Comparison of ENCODE assay signal across 10 cellular contexts in the genomic region with DNA sequence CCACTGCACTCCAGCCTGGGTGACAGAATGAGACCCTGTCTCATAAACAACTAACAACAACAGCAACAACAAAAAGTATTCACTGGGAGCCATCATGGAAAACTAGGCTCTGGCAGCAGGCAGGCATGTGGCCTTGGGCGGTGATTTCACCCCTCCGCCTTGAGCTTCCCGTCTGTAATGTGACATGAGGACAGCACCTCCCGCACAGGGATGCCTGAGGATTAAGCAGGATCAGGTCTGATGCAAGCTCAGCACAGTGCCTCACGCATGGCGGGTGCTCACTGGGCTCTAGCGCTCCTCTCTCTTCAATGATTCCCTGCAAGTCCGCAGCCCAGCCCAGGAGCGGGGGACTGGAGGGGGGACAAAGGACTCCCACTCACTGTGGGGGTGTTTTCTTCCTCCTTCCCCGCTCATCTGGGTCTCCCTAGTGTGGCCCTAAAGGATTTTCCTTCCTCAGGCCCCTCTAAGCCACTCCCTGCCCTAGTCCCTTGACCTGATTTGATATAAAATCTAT. TPM values are rescaled to one million over a fixed set of nuclear protein-coding genes. Genes with fewer than 3 reads are reported as not detected.
DNase-seq lines count a peak whose midpoint lies in the region; ATAC-seq and TF ChIP-seq lines count a peak whose summit lies in the region.
"Had no signal": no experiment of that assay in that cellular context is flagged by ENCODE, and none has a peak within 500 bp of the region (broad histone marks: within the 10 kb centered on the region; RNA-seq: fewer than 3 reads in every experiment).

No MANE protein-coding gene starts in this region.

- H3K27ac Mint-ChIP-seq in activated naive CD4-positive, alpha-beta T cell treated with anti-CD3 and anti-CD28 coated beads for 36 hours = no peak overlapping the region
- H3K27ac Mint-ChIP-seq: T-helper 2 cell treated with Interferon-gamma antibody and Interleukin-4, amounts not matched to agents 5 μg/mL and 100 μg/mL, for 36 hours had no signal

- DNase-seq in DMS 273 (lab: John Stamatoyannopoulos, UW; ENCODE audit: unreplicated experiment) (peak; percentile 31), DMS 273 treated with DMSO at 0.1 percent for 48 hours (lab: John Stamatoyannopoulos, UW) (no peak), breast epithelium (ENCODE audit: low spot score in 2 of 2) (peak in 1 of 2 donors; percentile 49), lung (ENCODE audit: low spot score) (no peak), tibial artery (no peak), GM03348 (ENCODE audit: low spot score) (no peak), SHP77 treated with DMSO at 0.1 percent for 48 hours (lab: John Stamatoyannopoulos, UW) (no peak)
- DNase-seq in activated naive CD4-positive, alpha-beta T cell treated with anti-CD3 and anti-CD28 coated beads for 36 hours = no peak

- no peak for TF ChIP-seq CTCF in breast epithelium (IDR thresholded peaks at IDR 0.05)
- TF ChIP-seq CTCF in lung (IDR thresholded peaks at IDR 0.05; ENCODE audit: control extremely low read depth, extremely low read depth) = no peak
- no peak for TF ChIP-seq CTCF in tibial artery (IDR thresholded peaks at IDR 0.05)

- CTCF ChIA-PET in activated naive CD4-positive, alpha-beta T cell treated with anti-CD3 and anti-CD28 coated beads for 36 hours (lab: Charles Lee) = interaction anchor here (0.5 to 1.2 kb wide), 2 partner anchors 11 to 68 kb away, joined by 3 to 4 read pairs; no protein-coding TSS in a partner anchor

- H3K27ac ChIP-seq in breast epithelium (peak overlapping the region; percentile 83 to 99), lung (ENCODE audit: low read depth in 1 of 2, low read length in 1 of 2) (peak overlapping the region; percentile 17 to 87), tibial artery (peak overlapping the region; percentile 98 to 99)
- H3K27ac ChIP-seq: 22Rv1 had no signal

- no peak for ATAC-seq in lung (ENCODE audit: insufficient read depth, low FRiP score)

- H3K36me3 Mint-ChIP-seq in activated naive CD4-positive, alpha-beta T cell treated with anti-CD3 and anti-CD28 coated beads for 36 hours (ENCODE audit: low read depth) = no peaks in the 10 kb centered on the region

- peaks cover 5% of the 10 kb centered on the region for H3K4me1 Mint-ChIP-seq in activated naive CD4-positive, alpha-beta T cell treated with anti-CD3 and anti-CD28 coated beads for 36 hours (ENCODE audit: low read depth)

- H3K4me3 ChIP-seq in breast epithelium (no peak overlapping the region), lung (no peak overlapping the region), tibial artery (no peak overlapping the region)

- peaks cover 6 to 21% of the 10 kb centered on the region in 2 donors for H3K4me1 ChIP-seq in breast epithelium
- peaks cover 5 to 20% of the 10 kb centered on the region in 2 donors for H3K4me1 ChIP-seq in lung (ENCODE audit: control insufficient read depth in 2 of 2, insufficient read depth in 2 of 2, low read length in 2 of 2)
- peaks cover 0 to 63% (median 58%) of the 10 kb centered on the region in 4 donors for H3K4me1 ChIP-seq in tibial artery

- intact Hi-C loops in breast epithelium (cut with DNase I; ENCODE audit: low total_unique reads) (no loop called here), tibial artery (cut with DNase I; ENCODE audit: low total_unique reads) (no loop called here)
- intact Hi-C loops in activated naive CD4-positive, alpha-beta T cell treated with anti-CD3 and anti-CD28 coated beads for 36 hours (cut with micrococcal nuclease) = no loop called here

- H3K36me3 ChIP-seq in breast epithelium (no peaks in the 10 kb centered on the region), lung (ENCODE audit: control insufficient read depth in 2 of 2, insufficient read depth in 2 of 2, low read length in 2 of 2) (no peaks in the 10 kb centered on the region), tibial artery (no peaks in the 10 kb centered on the region)

- H3K27me3 Mint-ChIP-seq in activated naive CD4-positive, alpha-beta T cell treated with anti-CD3 and anti-CD28 coated beads for 36 hours (ENCODE audit: low read depth) = peaks cover 4% of the 10 kb centered on the region

- no peaks in the 10 kb centered on the region for H3K27me3 ChIP-seq in breast epithelium
- H3K27me3 ChIP-seq in lung (ENCODE audit: control insufficient read depth, insufficient read depth) = no peaks in the 10 kb centered on the region
- no peaks in the 10 kb centered on the region for H3K27me3 ChIP-seq in tibial artery

- no peak overlapping the region for H3K4me3 Mint-ChIP-seq in activated naive CD4-positive, alpha-beta T cell treated with anti-CD3 and anti-CD28 coated beads for 36 hours
- H3K4me3 Mint-ChIP-seq: T-helper 2 cell treated with Interferon-gamma antibody and Interleukin-4, amounts not matched to agents 5 μg/mL and 100 μg/mL, for 36 hours had no signal

- H3K9me3 Mint-ChIP-seq in activated naive CD4-positive, alpha-beta T cell treated with anti-CD3 and anti-CD28 coated beads for 36 hours = no peaks in the 10 kb centered on the region
- H3K9me3 Mint-ChIP-seq: T-helper 2 cell treated with Interferon-gamma antibody and Interleukin-4, amounts not matched to agents 5 μg/mL and 100 μg/mL, for 36 hours had no signal

- TF ChIP-seq POLR2A in breast epithelium (IDR thresholded peaks at IDR 0.05) = no peak

- WGBS in lung, 2 donors = 82 to 84% methylated on average over 10 of the region's 10 CpGs

- H3K9me3 ChIP-seq in breast epithelium (no peaks in the 10 kb centered on the region), lung (ENCODE audit: control insufficient read depth in 2 of 2, insufficient read depth in 1 of 2, low read length in 1 of 2) (no peaks in the 10 kb centered on the region), tibial artery (no peaks in the 10 kb centered on the region)

RNA-seq across cellular contexts. Expression of gene PLCD3, which starts 2.8 kb away (rescaled TPM):
- 10 to 100 TPM; 30.8 to 62.2 (median 41.1) TPM for total RNA-seq in breast epithelium
- total RNA-seq in lung = 10 to 100 TPM in 1 of 2 donors, 1 to 10 TPM in 1; 3.6 to 43.3 TPM
- polyA plus RNA-seq in lung = 10 to 100 TPM; 13.6 to 24.2 TPM
- 1 to 10 TPM; 2.4 TPM for total RNA-seq in activated naive CD4-positive, alpha-beta T cell treated with anti-CD3 and anti-CD28 coated beads for 36 hours

RNA-seq across cellular contexts. Expression of gene ACBD4, which starts 6.0 kb away (rescaled TPM):
- total RNA-seq in breast epithelium = 10 to 100 TPM; 13.8 to 28.8 (median 15.7) TPM
- total RNA-seq in lung = 10 to 100 TPM; 12.6 to 12.7 TPM
- 10 to 100 TPM in 1 of 2 donors, 1 to 10 TPM in 1; 7.8 to 15.7 TPM for polyA plus RNA-seq in lung
- 10 to 100 TPM; 12.3 to 12.7 TPM for total RNA-seq in activated naive CD4-positive, alpha-beta T cell treated with anti-CD3 and anti-CD28 coated beads for 36 hours

RNA-seq across cellular contexts. Expression of gene HEXIM1, which starts 18.8 kb away (rescaled TPM):
- 10 to 100 TPM; 21.3 to 35.6 (median 33.4) TPM for total RNA-seq in breast epithelium
- 10 to 100 TPM; 25.3 to 34.4 TPM for total RNA-seq in lung
- 10 to 100 TPM; 14.5 to 18.7 TPM for polyA plus RNA-seq in lung
- 10 to 100 TPM; 24.3 to 24.7 TPM for total RNA-seq in activated naive CD4-positive, alpha-beta T cell treated with anti-CD3 and anti-CD28 coated beads for 36 hours

RNA-seq across cellular contexts. Expression of gene HEXIM2, which starts 32.2 kb away (rescaled TPM):
- total RNA-seq in breast epithelium (10 to 100 TPM in 2 of 3 donors, 1 to 10 TPM in 1; 6.6 to 13.3 (median 13.2) TPM), lung (10 to 100 TPM in 1 of 2 donors, 1 to 10 TPM in 1; 7.6 to 10.6 TPM)
- polyA plus RNA-seq in lung = 1 to 10 TPM; 4.3 to 6.5 TPM
- total RNA-seq in activated naive CD4-positive, alpha-beta T cell treated with anti-CD3 and anti-CD28 coated beads for 36 hours = 1 to 10 TPM; 3.5 TPM
